12 cellular contexts compared by ENCODE assay signal in genomic region chr11:72013765-72014711, GRCh38. TPM values are rescaled to one million over a fixed set of nuclear protein-coding genes. Genes with fewer than 3 reads are reported as not detected.
DNase-seq lines count a peak whose midpoint lies in the region; ATAC-seq and TF ChIP-seq lines count a peak whose summit lies in the region.
"Had no signal": no experiment of that assay in that cellular context is flagged by ENCODE, and none has a peak within 500 bp of the region (broad histone marks: within the 10 kb centered on the region; RNA-seq: fewer than 3 reads in every experiment).

No MANE protein-coding gene starts in this region.

- no peaks in the 10 kb centered on the region for H3K27me3 ChIP-seq in BLaER1
- no peaks in the 10 kb centered on the region for H3K27me3 ChIP-seq in CD4-positive, alpha-beta memory T cell (ENCODE audit: insufficient read depth, low read length)

- peaks cover 0 to 4% (median 2%) of the 10 kb centered on the region in 4 donors for H3K4me1 Mint-ChIP-seq in CD4-positive, alpha-beta memory T cell
- H3K4me1 Mint-ChIP-seq: activated CD4-positive, alpha-beta T cell treated with anti-CD3 and anti-CD28 coated beads for 36 hours had no signal

- H3K27ac ChIP-seq in BLaER1 = peak overlapping the region; percentile 44
- H3K27ac ChIP-seq in CD4-positive, alpha-beta memory T cell (ENCODE audit: low read depth, low read length) = no peak overlapping the region

- H3K4me3 ChIP-seq in BLaER1 = no peak overlapping the region
- no peak overlapping the region for H3K4me3 ChIP-seq in CD4-positive, alpha-beta memory T cell (ENCODE audit: low read length in 2 of 2)

- TF ChIP-seq CTCF in omental fat pad (IDR thresholded peaks at IDR 0.05) = no peak

- peak overlapping the region in 1 of 7 donors; percentile 42 for H3K27ac Mint-ChIP-seq in CD4-positive, alpha-beta memory T cell
- H3K27ac Mint-ChIP-seq: activated CD4-positive, alpha-beta T cell treated with anti-CD3 and anti-CD28 coated beads for 36 hours; type B pancreatic cell had no signal

- H3K36me3 Mint-ChIP-seq in CD4-positive, alpha-beta memory T cell = peaks cover 62 to 92% of the 10 kb centered on the region in 2 donors

- POLR2A ChIA-PET in CD4-positive, alpha-beta memory T cell (lab: Charles Lee; ENCODE audit: partially characterized antibody) = interaction anchor here (0.7 to 1.9 kb wide), 5 partner anchors 15 to 210 kb away, joined by 3 to 6 read pairs (median 3); partner anchors contain the start of genes ANAPC15 and IL18BP

- H3K36me3 ChIP-seq in BLaER1 = peaks cover 100% of the 10 kb centered on the region
- peaks cover 98% of the 10 kb centered on the region for H3K36me3 ChIP-seq in CD4-positive, alpha-beta memory T cell (ENCODE audit: insufficient read depth, low read length)

- peaks cover 100% of the 10 kb centered on the region for H4K20me1 ChIP-seq in BLaER1

- H3K4me3 Mint-ChIP-seq in CD4-positive, alpha-beta memory T cell = no peak overlapping the region
- H3K4me3 Mint-ChIP-seq: activated CD4-positive, alpha-beta T cell treated with anti-CD3 and anti-CD28 coated beads for 36 hours; type B pancreatic cell had no signal

- DNase-seq in MV-4-11 (lab: John Stamatoyannopoulos, UW) (peak; percentile 4), omental fat pad (ENCODE audit: low spot score) (peak; percentile 18), NCI-H146 treated with DMSO at 0.1 percent for 48 hours (lab: John Stamatoyannopoulos, UW; ENCODE audit: unreplicated experiment) (no peak), NCI-H2227 treated with DMSO at 0.1 percent for 48 hours (lab: John Stamatoyannopoulos, UW) (no peak)
- DNase-seq in CD4-positive, alpha-beta memory T cell = no peak
- DNase-seq: activated CD4-positive, alpha-beta T cell treated with anti-CD3 and anti-CD28 coated beads for 36 hours; SHP77; stimulated activated CD4-positive, alpha-beta T cell treated with anti-CD3 and anti-CD28 coated beads, Interleukin-4, amount 100 ng/mL, for 1 hour had no signal

- peak overlapping the region; percentile 15; the same call in 1 of the 2 replicates for H3K9ac ChIP-seq in BLaER1

- H3K27me3 Mint-ChIP-seq in CD4-positive, alpha-beta memory T cell = no peaks in the 10 kb centered on the region
- H3K27me3 Mint-ChIP-seq: activated CD4-positive, alpha-beta T cell treated with anti-CD3 and anti-CD28 coated beads for 36 hours; type B pancreatic cell had no signal

- H3K4me2 ChIP-seq in BLaER1 = 0 out of 2 replicates have a peak overlapping the region, but pooled peaks have one; percentile 9

- intact Hi-C loops in CD4-positive, alpha-beta memory T cell (cut with micrococcal nuclease) = no loop called here

- H3K9me3 ChIP-seq in BLaER1 = no peaks in the 10 kb centered on the region
- no peaks in the 10 kb centered on the region for H3K9me3 ChIP-seq in CD4-positive, alpha-beta memory T cell (ENCODE audit: control insufficient read depth in 1 of 2, low read length in 2 of 2)

- CTCF ChIA-PET in CD4-positive, alpha-beta memory T cell (lab: Charles Lee; ENCODE audit: partially characterized antibody) = interaction anchor here (0.6 to 3.1 kb wide), 7 partner anchors 11 to 170 kb away, joined by 3 to 22 read pairs (median 6); partner anchors contain the start of gene IL18BP

- ATAC-seq in esophagus mucosa (peak; percentile 27), omental fat pad (ENCODE audit: low FRiP score) (no peak), GM21717 (IDR thresholded peaks at IDR 0.05; ENCODE audit: unreplicated experiment) (no peak)
- ATAC-seq: activated CD4-positive, alpha-beta T cell treated with anti-CD3 and anti-CD28 coated beads for 36 hours had no signal

- peaks cover 37% of the 10 kb centered on the region for H3K4me1 ChIP-seq in BLaER1
- H3K4me1 ChIP-seq in CD4-positive, alpha-beta memory T cell (ENCODE audit: insufficient read depth, low read length) = no peaks in the 10 kb centered on the region

- H3K9me3 Mint-ChIP-seq in CD4-positive, alpha-beta memory T cell = no peaks in the 10 kb centered on the region
- H3K9me3 Mint-ChIP-seq: type B pancreatic cell had no signal

RNA-seq across cellular contexts. Expression of gene IL18BP, which starts 15.3 kb away (rescaled TPM):
- total RNA-seq in esophagus mucosa (2.5 TPM), omental fat pad (10 to 100 TPM in 2 of 4 donors, 1 to 10 TPM in 2; 4.1 to 16.7 (median 10.8) TPM)
- total RNA-seq in CD4-positive, alpha-beta memory T cell = 10 to 100 TPM; 21.4 to 26.2 TPM
- polyA plus RNA-seq in CD4-positive, alpha-beta memory T cell = 10 to 100 TPM; 13.8 to 19.7 TPM

Comparison
In these comparisons a context has a peak if more than half of its experiments do, and no peak if none do; other contexts are left out.
1. DNase-seq: peak in MV-4-11 (single experiment) and omental fat pad (single experiment); none in CD4-positive, alpha-beta memory T cell (0 of 5), NCI-H146 treated with DMSO at 0.1 percent for 48 hours (single experiment) and NCI-H2227 treated with DMSO at 0.1 percent for 48 hours (single experiment).